20 cellular contexts compared by ENCODE assay signal in the genomic region with DNA sequence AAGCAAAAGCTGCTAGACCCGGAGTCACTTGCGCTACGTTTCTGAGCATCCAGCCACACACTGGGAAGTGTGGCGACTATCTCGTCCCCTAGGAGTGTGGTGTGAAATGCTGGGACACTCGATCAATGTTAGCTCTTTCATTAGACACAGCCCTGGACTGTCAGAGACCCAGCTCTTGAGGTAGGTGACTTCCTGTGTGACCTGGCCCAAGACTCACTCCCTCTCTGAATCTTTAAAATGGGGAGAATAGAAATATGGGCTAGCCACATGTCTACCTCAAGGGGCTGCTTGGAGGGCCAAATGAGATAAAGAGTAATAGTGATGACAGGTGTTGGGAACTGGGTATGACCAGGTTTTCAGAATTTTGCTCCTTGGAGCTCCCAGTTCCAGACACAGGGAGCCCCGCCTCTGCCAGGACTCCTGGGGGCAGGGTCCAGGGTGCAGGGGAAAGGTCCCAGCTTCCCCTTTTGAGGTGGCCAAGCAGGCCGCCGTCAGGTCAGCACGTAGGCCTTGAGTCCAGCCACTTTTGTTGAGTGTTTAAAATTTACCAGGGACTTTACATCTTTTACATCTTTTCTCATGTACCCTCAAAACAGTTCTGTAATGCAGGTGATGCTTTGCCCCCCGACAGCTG.
"Had no signal": no experiment of that assay in that cellular context is flagged by ENCODE, and none has a peak within 500 bp of the region (broad histone marks: within the 10 kb centered on the region; RNA-seq: fewer than 3 reads in every experiment).

No MANE protein-coding gene starts in this region.

- H3K4me2 ChIP-seq: hepatocyte had no signal

- H3K27ac ChIP-seq: epithelial cell of prostate, hepatocyte, parathyroid adenoma, transverse colon, vagina, VCaP had no signal

- H3K9me3 ChIP-seq: ascending aorta, mucosa of descending colon, transverse colon, vagina had no signal

- H2AFZ ChIP-seq: hepatocyte, parathyroid adenoma had no signal

- DNase-seq: activated CD4-positive, CD25-positive, alpha-beta regulatory T cell treated with anti-CD3 and anti-CD28 coated beads, Interleukin-2, amount 50 U/mL, for 72 hours; activated CD8-positive, alpha-beta memory T cell treated with anti-CD3 and anti-CD28 coated beads for 24 hours; activated effector memory CD4-positive, alpha-beta T cell treated with anti-CD3 and anti-CD28 coated beads, Interleukin-2, amount 50 U/mL, for 16 hours; activated naive CD4-positive, alpha-beta T cell treated with anti-CD3 and anti-CD28 coated beads, Interleukin-2, amount 50 U/mL, for 16 hours; activated T-cell treated with anti-CD3 and anti-CD28 coated beads, Interleukin-2, amount 50 U/mL, for 72 hours; dermis blood vessel endothelial cell; effector memory CD8-positive, alpha-beta T cell; foreskin fibroblast; mucosa of descending colon; naive B cell; stimulated activated naive B cell treated with anti-CD40 and anti-IgM and Interleukin-4, amounts not matched to agents 10 μg/mL and 1 μg/mL and 100 μg/mL, for 72 hours; T-helper 17 cell; transverse colon had no signal

- FAIRE-seq: bronchial epithelial cell had no signal

- H3K4me1 ChIP-seq: parathyroid adenoma, transverse colon, vagina had no signal

- H3K9ac ChIP-seq: parathyroid adenoma had no signal

- H3K27me3 ChIP-seq: ascending aorta, hepatocyte, transverse colon, vagina had no signal

- H3K4me3 ChIP-seq: ascending aorta, hepatocyte, mucosa of descending colon, transverse colon, vagina had no signal

- H3K36me3 ChIP-seq: ascending aorta, transverse colon, vagina had no signal
